In the genomic region with DNA sequence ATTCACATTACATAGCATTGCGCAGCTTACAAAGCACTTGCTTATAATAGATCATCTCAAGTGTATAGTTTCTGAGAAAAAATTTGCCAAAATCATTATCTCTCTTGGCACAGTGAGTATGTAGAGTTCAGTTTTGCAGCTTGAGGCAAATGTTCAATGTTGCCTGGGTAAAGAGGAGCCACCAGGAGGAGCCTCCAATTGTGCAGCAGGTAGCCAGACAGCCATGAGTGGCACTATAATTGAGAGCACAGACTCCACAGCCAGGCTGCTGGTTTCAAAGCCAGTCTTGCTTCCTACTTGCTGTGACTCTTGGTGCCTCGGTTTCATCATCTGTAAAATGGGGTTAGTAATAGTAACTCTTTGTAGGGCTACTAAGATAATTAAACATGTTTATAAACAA, we compare ENCODE assay signal across 29 cellular contexts. TPM values are rescaled to one million over a fixed set of nuclear protein-coding genes. Genes with fewer than 3 reads are reported as not detected.
A peak's percentile ranks its signal among the peaks of the same experiment; 100 is the strongest.
DNase-seq lines count a peak whose midpoint lies in the region; ATAC-seq and TF ChIP-seq lines count a peak whose summit lies in the region.
"Had no signal": no experiment of that assay in that cellular context is flagged by ENCODE, and none has a peak within 500 bp of the region (broad histone marks: within the 10 kb centered on the region; RNA-seq: fewer than 3 reads in every experiment).

No MANE protein-coding gene starts in this region.

- H3K9me3 ChIP-seq in mammary epithelial cell (replicated peaks; ENCODE audit: insufficient read depth, low read length) = no peaks in the 10 kb centered on the region
- H3K9me3 ChIP-seq: body of pancreas, gastroesophageal sphincter, sigmoid colon, suprapubic skin, upper lobe of right lung had no signal

- H3K27ac ChIP-seq in mammary epithelial cell (ENCODE audit: insufficient read depth, low read depth, low read length) (no peak overlapping the region), VCaP (peak overlapping the region; percentile 3; the same call in 1 of the 2 replicates)
- H3K27ac ChIP-seq: body of pancreas, gastroesophageal sphincter, KMS-11, sigmoid colon, suprapubic skin, upper lobe of right lung had no signal

- H3K36me3 ChIP-seq in mammary epithelial cell (ENCODE audit: insufficient read depth, low read length) = no peaks in the 10 kb centered on the region
- H3K36me3 ChIP-seq: gastroesophageal sphincter, sigmoid colon, suprapubic skin, upper lobe of right lung had no signal

- POLR2A ChIA-PET in MCF 10A (lab: Yijun Ruan, JAX) = no interaction called here

- no peaks in the 10 kb centered on the region for H3K79me2 ChIP-seq in mammary epithelial cell (ENCODE audit: insufficient read depth, low read length)

- peaks cover 7% of the 10 kb centered on the region for H3K36me3 Mint-ChIP-seq in MCF 10A (ENCODE audit: insufficient read depth, unreplicated experiment)
- H3K36me3 Mint-ChIP-seq: activated CD8-positive, alpha-beta memory T cell treated with anti-CD3 and anti-CD28 coated beads, Interleukin-2, amount 10 ng/mL, durations not matched to agents 7 days and 5 days; stimulated activated naive B cell treated with anti-CD40 and anti-IgM and Interleukin-4, amounts not matched to agents 10 μg/mL and 1 μg/mL and 100 μg/mL, for 72 hours had no signal

- no TSS peak for BruUV-seq in MCF 10A (replicated peaks; lab: Mats Ljungman, UMichigan)
- BruUV-seq in mammary epithelial cell (replicated peaks; lab: Mats Ljungman, UMichigan) = no TSS peak

- H3K4me2 ChIP-seq in mammary epithelial cell (ENCODE audit: insufficient read depth, low read depth, low read length) = no peak overlapping the region
- H3K4me2 ChIP-seq: KMS-11 had no signal

- H3K27ac Mint-ChIP-seq in MCF 10A (ENCODE audit: low read depth, unreplicated experiment) = no peak overlapping the region
- H3K27ac Mint-ChIP-seq: activated CD8-positive, alpha-beta memory T cell treated with anti-CD3 and anti-CD28 coated beads, Interleukin-2, amount 10 ng/mL, durations not matched to agents 7 days and 5 days; immature natural killer cell; stimulated activated naive B cell treated with anti-CD40 and anti-IgM and Interleukin-4, amounts not matched to agents 10 μg/mL and 1 μg/mL and 100 μg/mL, for 72 hours; T-helper 2 cell treated with Interferon-gamma antibody and Interleukin-4, amounts not matched to agents 5 μg/mL and 100 μg/mL, for 36 hours had no signal

- no peaks in the 10 kb centered on the region for H4K20me1 ChIP-seq in mammary epithelial cell (ENCODE audit: insufficient read depth, low read length)

- H3K4me3 ChIP-seq in mammary epithelial cell (replicated peaks in 1 of 3; ENCODE audit: insufficient read depth in 1 of 3, low read depth in 2 of 3, low read length in 3 of 3) = no peak overlapping the region
- H3K4me3 ChIP-seq: body of pancreas, gastroesophageal sphincter, sigmoid colon, suprapubic skin, upper lobe of right lung had no signal

- intact Hi-C loops in MCF 10A (cut with micrococcal nuclease) = no loop called here
- intact Hi-C loops in mammary epithelial cell (cut with micrococcal nuclease) = no loop called here

- no peak for ATAC-seq in GM18909 (IDR thresholded peaks at IDR 0.05; ENCODE audit: poor library complexity, unreplicated experiment)
- ATAC-seq: activated CD8-positive, alpha-beta memory T cell treated with anti-CD3 and anti-CD28 coated beads, Interleukin-2, amount 10 ng/mL, durations not matched to agents 7 days and 5 days; body of pancreas; gastroesophageal sphincter; stimulated activated naive B cell treated with anti-CD40 and anti-IgM and Interleukin-4, amounts not matched to agents 10 μg/mL and 1 μg/mL and 100 μg/mL, for 72 hours; upper lobe of right lung had no signal

- H3K27me3 ChIP-seq in mammary epithelial cell (ENCODE audit: insufficient read depth, low read length) = peaks cover 16% of the 10 kb centered on the region
- H3K27me3 ChIP-seq: body of pancreas, gastroesophageal sphincter, sigmoid colon, suprapubic skin had no signal

- dilution Hi-C loops in mammary epithelial cell (cut with HindIII; ENCODE audit: low sequenced_read_pairs) = no loop called here

- in situ Hi-C loops in mammary epithelial cell (cut with MboI; ENCODE audit: low sequenced_read_pairs in 2 of 2) = no loop called here

- no peak overlapping the region for H3K4me3 Mint-ChIP-seq in MCF 10A (ENCODE audit: unreplicated experiment)
- H3K4me3 Mint-ChIP-seq: activated CD8-positive, alpha-beta memory T cell treated with anti-CD3 and anti-CD28 coated beads, Interleukin-2, amount 10 ng/mL, durations not matched to agents 7 days and 5 days; immature natural killer cell; stimulated activated naive B cell treated with anti-CD40 and anti-IgM and Interleukin-4, amounts not matched to agents 10 μg/mL and 1 μg/mL and 100 μg/mL, for 72 hours; T-helper 2 cell treated with Interferon-gamma antibody and Interleukin-4, amounts not matched to agents 5 μg/mL and 100 μg/mL, for 36 hours had no signal

- DNase-seq in MCF 10A (ENCODE audit: unreplicated experiment) (peak; percentile 22), mammary epithelial cell (no peak), NCI-H2107 (lab: John Stamatoyannopoulos, UW) (peak; percentile 4), NCI-H2081 treated with DMSO at 0.1 percent for 48 hours (lab: John Stamatoyannopoulos, UW) (no peak)
- no peak for DNase-seq in activated CD4-positive, alpha-beta T cell treated with anti-CD3 and anti-CD28 coated beads, Interleukin-2, amount 50 U/mL, for 4 hours
- DNase-seq: activated CD4-positive, alpha-beta T cell treated with anti-CD3 and anti-CD28 coated beads, Interleukin-2, amount 50 U/mL, for 1 hour; activated CD8-positive, alpha-beta memory T cell treated with anti-CD3 and anti-CD28 coated beads, Interleukin-2, amount 10 ng/mL, durations not matched to agents 7 days and 5 days; activated naive CD4-positive, alpha-beta T cell treated with Interleukin-2 at 50 U/mL for 16 hours; activated T-cell treated with anti-CD3 and anti-CD28 coated beads, Interleukin-2, amount 50 U/mL, for 48 hours; body of pancreas; C1 segment of cervical spinal cord; Calu3; hippocampal formation; immature natural killer cell; mesenchymal stem cell; MV-4-11; NCI-H2029; NCI-H526 treated with DMSO at 0.1 percent for 48 hours; posterior cingulate gyrus; sigmoid colon; stimulated activated CD4-positive, alpha-beta T cell treated with anti-CD3 and anti-CD28 coated beads, Interleukin-4, amount 100 ng/mL, for 4 hours; stimulated activated naive B cell treated with anti-CD40 and anti-IgM and Interleukin-4, amounts not matched to agents 10 μg/mL and 1 μg/mL and 100 μg/mL, for 72 hours; upper lobe of right lung had no signal

- peaks cover 35% of the 10 kb centered on the region for H3K27me3 Mint-ChIP-seq in MCF 10A (ENCODE audit: insufficient read depth, unreplicated experiment)
- H3K27me3 Mint-ChIP-seq: activated CD8-positive, alpha-beta memory T cell treated with anti-CD3 and anti-CD28 coated beads, Interleukin-2, amount 10 ng/mL, durations not matched to agents 7 days and 5 days had no signal

- no peaks in the 10 kb centered on the region for H3K4me1 ChIP-seq in mammary epithelial cell (ENCODE audit: insufficient read depth, low read length)
- H3K4me1 ChIP-seq: gastroesophageal sphincter, sigmoid colon, suprapubic skin, upper lobe of right lung had no signal

- CTCF ChIA-PET in MCF 10A (lab: Yijun Ruan, JAX) = no interaction called here
- CTCF ChIA-PET in mammary epithelial cell (lab: Charles Lee; ENCODE audit: low non-redundant PET) = no interaction called here

- H3K9me3 Mint-ChIP-seq in MCF 10A (ENCODE audit: unreplicated experiment) = no peaks in the 10 kb centered on the region
- H3K9me3 Mint-ChIP-seq: immature natural killer cell; T-helper 2 cell treated with Interferon-gamma antibody and Interleukin-4, amounts not matched to agents 5 μg/mL and 100 μg/mL, for 36 hours had no signal

- WGBS in mammary epithelial cell (ENCODE audit: low coverage, missing lambda C conversion rate) = 67% methylated on average over 2 of the region's 2 CpGs

- H2AFZ ChIP-seq in mammary epithelial cell (ENCODE audit: low read depth, low read length) = no peak overlapping the region

- H3K9ac ChIP-seq in mammary epithelial cell (ENCODE audit: insufficient read depth, low read length) = no peak overlapping the region
- H3K9ac ChIP-seq: KMS-11 had no signal

- TF ChIP-seq CTCF in MCF 10A (IDR thresholded peaks at IDR 0.05; ENCODE audit: unreplicated experiment) (no peak), mammary epithelial cell (conservative IDR thresholded peaks at IDR 0.05 in 1 of 2, IDR thresholded peaks at IDR 0.05 in 1 of 2; ENCODE audit: extremely low read depth in 1 of 2, insufficient read depth in 1 of 2, low read depth in 1 of 2, low read length in 2 of 2) (no peak), VCaP (conservative IDR thresholded peaks at IDR 0.05) (peak; percentile 61)

- peaks cover under 1% of the 10 kb centered on the region for H3K4me1 Mint-ChIP-seq in MCF 10A (ENCODE audit: insufficient read depth, unreplicated experiment)
- H3K4me1 Mint-ChIP-seq: activated CD8-positive, alpha-beta memory T cell treated with anti-CD3 and anti-CD28 coated beads, Interleukin-2, amount 10 ng/mL, durations not matched to agents 7 days and 5 days; stimulated activated naive B cell treated with anti-CD40 and anti-IgM and Interleukin-4, amounts not matched to agents 10 μg/mL and 1 μg/mL and 100 μg/mL, for 72 hours had no signal

RNA-seq across cellular contexts. Expression of a gene that starts 24.0 kb away (rescaled TPM):
- not detected in 2 replicates for total RNA-seq in MCF 10A (2022)
- not detected for total RNA-seq in mammary epithelial cell
- not detected for polyA plus RNA-seq in mammary epithelial cell
- polyA minus RNA-seq in mammary epithelial cell = not detected
- total RNA-seq: activated CD8-positive, alpha-beta memory T cell treated with anti-CD3 and anti-CD28 coated beads, Interleukin-2, amount 10 ng/mL, durations not matched to agents 7 days and 5 days; upper lobe of right lung had no signal
- polyA plus RNA-seq: immature natural killer cell had no signal

Comparison
In these comparisons a context has a peak if more than half of its experiments do, and no peak if none do; other contexts are left out.
1. DNase-seq: peak in MCF 10A (single experiment) and NCI-H2107 (single experiment); none in mammary epithelial cell (single experiment), activated CD4-positive, alpha-beta T cell treated with anti-CD3 and anti-CD28 coated beads, Interleukin-2, amount 50 U/mL, for 4 hours (0 of 2) and NCI-H2081 treated with DMSO at 0.1 percent for 48 hours (single experiment).